In genomic region chr6:151370509-151371078, GRCh38 we compare ENCODE assay signal across 12 cellular contexts. TPM values are rescaled to one million over a fixed set of nuclear protein-coding genes. Genes with fewer than 3 reads are reported as not detected.
DNase-seq lines count a peak whose midpoint lies in the region; ATAC-seq and TF ChIP-seq lines count a peak whose summit lies in the region.
"Had no signal": no experiment of that assay in that cellular context is flagged by ENCODE, and none has a peak within 500 bp of the region (broad histone marks: within the 10 kb centered on the region; RNA-seq: fewer than 3 reads in every experiment).

No MANE protein-coding gene starts in this region.

- H2BK20ac ChIP-seq in H9 (ENCODE audit: low read depth, low read length, poor library complexity, severe bottlenecking) = no peak overlapping the region

- DNase-seq in ACHN (peak; percentile 20), H9 (no peak), hepatocyte (ENCODE audit: low spot score) (no peak), HT-29 (ENCODE audit: low spot score) (no peak), G401 (ENCODE audit: low spot score) (no peak)
- no peak for DNase-seq in activated T-helper 1 cell treated with anti-CD3 and anti-CD28 coated beads, Interleukin-12 subunit alpha, Interleukin-12 subunit beta, Interleukin-2, Interleukin-4 antibody, amounts not matched to agents 30 ng/mL and 10 ng/mL and 1 ng/mL, durations not matched to agents 14 hours and 24 hours and 36 hours (ENCODE audit: low spot score)
- DNase-seq: foreskin melanocyte, NCI-H1092 treated with DMSO at 0.1 percent for 48 hours had no signal

- H4K5ac ChIP-seq in H9 (ENCODE audit: insufficient read length, low read depth, low read length) = no peak overlapping the region

- no peak overlapping the region for H4K8ac ChIP-seq in H9 (replicated peaks; ENCODE audit: insufficient read length, low read depth, low read length)

- TF ChIP-seq CTCF in H9 (conservative IDR thresholded peaks at IDR 0.05) (peak; percentile 28; the same call in 2 of the 3 replicates), hepatocyte (IDR thresholded peaks at IDR 0.05; ENCODE audit: poor library complexity) (peak; percentile 24)

- H3K4me3 Mint-ChIP-seq in H9 = no peak overlapping the region
- H3K4me3 Mint-ChIP-seq in activated T-helper 1 cell treated with anti-CD3 and anti-CD28 coated beads, Interleukin-12 subunit alpha, Interleukin-12 subunit beta, Interleukin-2, Interleukin-4 antibody, amounts not matched to agents 30 ng/mL and 10 ng/mL and 1 ng/mL, durations not matched to agents 14 hours and 24 hours and 36 hours = no peak overlapping the region

- WGBS in H9 (ENCODE audit: extremely low coverage, insufficient read length, low lambda C conversion rate) = no CpG with 5 or more reads among the region's 6 CpGs
- 85% methylated on average over 6 of the region's 6 CpGs for WGBS in hepatocyte (ENCODE audit: low lambda C conversion rate, missing lambda C conversion rate)

- H2BK12ac ChIP-seq in H9 (ENCODE audit: insufficient read length, low read depth, low read length) = no peak overlapping the region

- intact Hi-C loops in activated T-helper 1 cell treated with anti-CD3 and anti-CD28 coated beads, Interleukin-12 subunit alpha, Interleukin-12 subunit beta, Interleukin-2, Interleukin-4 antibody, amounts not matched to agents 30 ng/mL and 10 ng/mL and 1 ng/mL, durations not matched to agents 14 hours and 24 hours and 36 hours (cut with micrococcal nuclease) = no loop called here

- H3K79me2 ChIP-seq in H9 (ENCODE audit: insufficient read depth, low read length) (no peaks in the 10 kb centered on the region; the same call in 1 of the 2 replicates), hepatocyte (peaks cover 17% of the 10 kb centered on the region)

- no peak overlapping the region for H3K9ac ChIP-seq in H9 (ENCODE audit: extremely low read depth, insufficient read length, low read length)

- no peak overlapping the region for H2BK15ac ChIP-seq in H9 (ENCODE audit: low read depth, low read length)

- no peaks in the 10 kb centered on the region for H3K9me3 ChIP-seq in H9 (ENCODE audit: control insufficient read depth, low read depth, low read length)
- no peaks in the 10 kb centered on the region for H3K9me3 ChIP-seq in hepatocyte (ENCODE audit: low read depth)
- H3K9me3 ChIP-seq: right atrium auricular region had no signal

- no peak overlapping the region for H3K14ac ChIP-seq in H9 (ENCODE audit: insufficient read depth, low read length)

- no peak for ATAC-seq in HG03469 (IDR thresholded peaks at IDR 0.05; ENCODE audit: unreplicated experiment)
- no peak for ATAC-seq in GM21723 (IDR thresholded peaks at IDR 0.05; ENCODE audit: unreplicated experiment)

- no peak overlapping the region for H3T11ph ChIP-seq in H9 (ENCODE audit: low read length)

- peaks cover 5% of the 10 kb centered on the region; the same call in 1 of the 2 replicates for H3K4me1 ChIP-seq in H9 (ENCODE audit: insufficient read depth, low read length)
- no peaks in the 10 kb centered on the region for H3K4me1 ChIP-seq in hepatocyte (ENCODE audit: insufficient read depth)

- H3K27me3 ChIP-seq in H9 (ENCODE audit: insufficient read depth, low read length) (no peaks in the 10 kb centered on the region), hepatocyte (no peaks in the 10 kb centered on the region)
- H3K27me3 ChIP-seq: right atrium auricular region had no signal

- no peak overlapping the region for H3K23ac ChIP-seq in H9 (ENCODE audit: insufficient read length, low read depth, low read length)

- in situ Hi-C loops in ACHN (cut with HindIII; ENCODE audit: low pct_ligation_motif_present, low pct_unique_long_range_greater_than_20kb, low sequenced_read_pairs) = no loop called here
- in situ Hi-C loops in G401 (cut with HindIII; ENCODE audit: low sequenced_read_pairs) = no loop called here

- H3K27me3 Mint-ChIP-seq in H9 (ENCODE audit: low read depth) = no peaks in the 10 kb centered on the region
- H3K27me3 Mint-ChIP-seq in activated T-helper 1 cell treated with anti-CD3 and anti-CD28 coated beads, Interleukin-12 subunit alpha, Interleukin-12 subunit beta, Interleukin-2, Interleukin-4 antibody, amounts not matched to agents 30 ng/mL and 10 ng/mL and 1 ng/mL, durations not matched to agents 14 hours and 24 hours and 36 hours (ENCODE audit: insufficient read depth) = no peaks in the 10 kb centered on the region

- H3K36me3 Mint-ChIP-seq in H9 (ENCODE audit: insufficient read depth in 1 of 3, low read depth in 3 of 3) = peaks cover 24 to 58% (median 47%) of the 10 kb centered on the region in 3 experiments; a peak in 6 of 7 replicates
- H3K36me3 Mint-ChIP-seq in activated T-helper 1 cell treated with anti-CD3 and anti-CD28 coated beads, Interleukin-12 subunit alpha, Interleukin-12 subunit beta, Interleukin-2, Interleukin-4 antibody, amounts not matched to agents 30 ng/mL and 10 ng/mL and 1 ng/mL, durations not matched to agents 14 hours and 24 hours and 36 hours (ENCODE audit: low read depth) = peaks cover 39% of the 10 kb centered on the region

- no peaks in the 10 kb centered on the region for H3K79me1 ChIP-seq in H9 (ENCODE audit: insufficient read depth, low read depth, low read length, poor library complexity, severe bottlenecking)

- no peak overlapping the region for H2BK5ac ChIP-seq in H9 (ENCODE audit: insufficient read length, low read length)

- no peak overlapping the region for H3K18ac ChIP-seq in H9 (ENCODE audit: insufficient read length, low read depth, low read length)

- peaks cover 15 to 16% of the 10 kb centered on the region in 2 experiments for H3K4me1 Mint-ChIP-seq in H9
- H3K4me1 Mint-ChIP-seq in activated T-helper 1 cell treated with anti-CD3 and anti-CD28 coated beads, Interleukin-12 subunit alpha, Interleukin-12 subunit beta, Interleukin-2, Interleukin-4 antibody, amounts not matched to agents 30 ng/mL and 10 ng/mL and 1 ng/mL, durations not matched to agents 14 hours and 24 hours and 36 hours (ENCODE audit: low read depth) = peaks cover 49% of the 10 kb centered on the region

- no peaks in the 10 kb centered on the region for H3K9me3 Mint-ChIP-seq in H9
- no peaks in the 10 kb centered on the region for H3K9me3 Mint-ChIP-seq in activated T-helper 1 cell treated with anti-CD3 and anti-CD28 coated beads, Interleukin-12 subunit alpha, Interleukin-12 subunit beta, Interleukin-2, Interleukin-4 antibody, amounts not matched to agents 30 ng/mL and 10 ng/mL and 1 ng/mL, durations not matched to agents 14 hours and 24 hours and 36 hours

- H3K9me2 ChIP-seq in hepatocyte (replicated peaks; ENCODE audit: insufficient read depth) = no peaks in the 10 kb centered on the region

- H2AFZ ChIP-seq in H9 (ENCODE audit: low read length) (no peak overlapping the region), hepatocyte (no peak overlapping the region)

- H3K4me2 ChIP-seq in H9 (ENCODE audit: insufficient read depth, insufficient read length, low read length) (no peak overlapping the region), hepatocyte (no peak overlapping the region)

- H3K4ac ChIP-seq in H9 (ENCODE audit: low read depth, low read length) = no peak overlapping the region

- H3K27ac Mint-ChIP-seq in H9 = no peak overlapping the region
- peak overlapping the region; percentile 90 for H3K27ac Mint-ChIP-seq in activated T-helper 1 cell treated with anti-CD3 and anti-CD28 coated beads, Interleukin-12 subunit alpha, Interleukin-12 subunit beta, Interleukin-2, Interleukin-4 antibody, amounts not matched to agents 30 ng/mL and 10 ng/mL and 1 ng/mL, durations not matched to agents 14 hours and 24 hours and 36 hours

- no peaks in the 10 kb centered on the region for H3K36me3 ChIP-seq in hepatocyte (replicated peaks; ENCODE audit: insufficient read depth, low read depth)

- no peaks in the 10 kb centered on the region for H3K23me2 ChIP-seq in H9 (ENCODE audit: insufficient read length, low read depth, low read length, poor library complexity, severe bottlenecking)

- no peak overlapping the region for H2AK5ac ChIP-seq in H9 (ENCODE audit: insufficient read length, low read length)

- H3K56ac ChIP-seq in H9 (ENCODE audit: insufficient read length, low read depth, low read length) = no peak overlapping the region

- H3K27ac ChIP-seq in H9 (ENCODE audit: insufficient read length, low read depth, low read length) (no peak overlapping the region), hepatocyte (no peak overlapping the region)
- H3K27ac ChIP-seq: right atrium auricular region had no signal

- H4K91ac ChIP-seq in H9 (ENCODE audit: insufficient read length, low read depth, low read length) = no peak overlapping the region

- H3K4me3 ChIP-seq in hepatocyte = no peak overlapping the region
- H3K4me3 ChIP-seq: lung, right atrium auricular region had no signal

- no peak overlapping the region for H2BK120ac ChIP-seq in H9 (ENCODE audit: low read depth, low read length, poor library complexity, severe bottlenecking)

- H4K20me1 ChIP-seq in H9 (ENCODE audit: control insufficient read depth, insufficient read depth, insufficient read length) (no peaks in the 10 kb centered on the region), hepatocyte (ENCODE audit: insufficient read depth, poor library complexity, severe bottlenecking) (no peaks in the 10 kb centered on the region)

RNA-seq across cellular contexts. Expression of gene ZBTB2, which starts 20.8 kb away (rescaled TPM):
- 30.5 and 31.4 TPM in 2 replicates for total RNA-seq in H9 (2021)
- total RNA-seq in activated T-helper 1 cell treated with anti-CD3 and anti-CD28 coated beads, Interleukin-12 subunit alpha, Interleukin-12 subunit beta, Interleukin-2, Interleukin-4 antibody, amounts not matched to agents 30 ng/mL and 10 ng/mL and 1 ng/mL, durations not matched to agents 14 hours and 24 hours and 36 hours = 24.0 and 24.3 TPM in 2 replicates
- total RNA-seq in hepatocyte = 17.3 and 17.4 TPM in 2 replicates
- 10.2 and 10.6 TPM in 2 replicates for polyA plus RNA-seq in hepatocyte
- 20.3 TPM in 2 replicates for total RNA-seq in HT-29 (2014; rRNA removed; shearing (Covaris generic))
- total RNA-seq in G401 (2014; rRNA removed; shearing (Covaris generic)) = 18.7 and 23.6 TPM in 2 replicates
